In the genomic region with DNA sequence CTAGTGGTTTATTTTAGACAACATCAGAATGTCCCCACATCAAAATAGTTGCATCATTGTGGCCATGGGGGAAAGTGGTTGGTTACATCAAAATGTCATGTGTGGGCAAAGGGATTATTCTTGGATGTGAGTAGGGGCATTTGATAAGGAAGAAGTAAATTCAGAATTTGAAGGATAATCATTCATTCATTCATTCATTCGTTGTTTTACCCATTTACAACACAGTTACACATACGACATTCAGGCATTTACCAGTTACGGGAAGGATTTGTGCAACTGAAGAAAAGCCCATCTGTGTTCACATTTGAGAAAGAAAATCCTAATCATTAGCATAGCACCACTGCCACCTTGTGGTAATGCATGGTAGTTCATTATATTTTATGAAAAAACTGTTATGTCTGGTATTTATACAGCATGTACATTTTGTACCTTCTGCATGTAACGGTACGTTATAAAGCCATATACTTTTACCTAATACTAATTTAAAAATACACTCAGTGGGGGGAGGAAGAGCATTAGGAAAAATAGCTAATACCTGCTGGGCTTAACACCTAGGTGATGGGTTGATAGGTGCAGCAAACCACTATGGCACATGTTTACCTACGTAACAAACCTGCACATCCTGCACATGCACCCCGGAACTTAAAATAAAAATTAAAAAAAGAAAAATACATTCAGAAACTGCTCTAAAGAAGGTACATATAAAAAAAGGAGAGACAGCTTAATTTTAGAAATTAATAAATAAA, we compare ENCODE assay signal across 1 cellular context.
TF ChIP-seq lines count a peak whose summit lies in the region.

No MANE protein-coding gene starts in this region.

TF ChIP-seq in H1, 55 proteins besides CTCF, POLR2A, EP300 and RAD21 (continued from another document):
- TF ChIP-seq, protein P1, sequence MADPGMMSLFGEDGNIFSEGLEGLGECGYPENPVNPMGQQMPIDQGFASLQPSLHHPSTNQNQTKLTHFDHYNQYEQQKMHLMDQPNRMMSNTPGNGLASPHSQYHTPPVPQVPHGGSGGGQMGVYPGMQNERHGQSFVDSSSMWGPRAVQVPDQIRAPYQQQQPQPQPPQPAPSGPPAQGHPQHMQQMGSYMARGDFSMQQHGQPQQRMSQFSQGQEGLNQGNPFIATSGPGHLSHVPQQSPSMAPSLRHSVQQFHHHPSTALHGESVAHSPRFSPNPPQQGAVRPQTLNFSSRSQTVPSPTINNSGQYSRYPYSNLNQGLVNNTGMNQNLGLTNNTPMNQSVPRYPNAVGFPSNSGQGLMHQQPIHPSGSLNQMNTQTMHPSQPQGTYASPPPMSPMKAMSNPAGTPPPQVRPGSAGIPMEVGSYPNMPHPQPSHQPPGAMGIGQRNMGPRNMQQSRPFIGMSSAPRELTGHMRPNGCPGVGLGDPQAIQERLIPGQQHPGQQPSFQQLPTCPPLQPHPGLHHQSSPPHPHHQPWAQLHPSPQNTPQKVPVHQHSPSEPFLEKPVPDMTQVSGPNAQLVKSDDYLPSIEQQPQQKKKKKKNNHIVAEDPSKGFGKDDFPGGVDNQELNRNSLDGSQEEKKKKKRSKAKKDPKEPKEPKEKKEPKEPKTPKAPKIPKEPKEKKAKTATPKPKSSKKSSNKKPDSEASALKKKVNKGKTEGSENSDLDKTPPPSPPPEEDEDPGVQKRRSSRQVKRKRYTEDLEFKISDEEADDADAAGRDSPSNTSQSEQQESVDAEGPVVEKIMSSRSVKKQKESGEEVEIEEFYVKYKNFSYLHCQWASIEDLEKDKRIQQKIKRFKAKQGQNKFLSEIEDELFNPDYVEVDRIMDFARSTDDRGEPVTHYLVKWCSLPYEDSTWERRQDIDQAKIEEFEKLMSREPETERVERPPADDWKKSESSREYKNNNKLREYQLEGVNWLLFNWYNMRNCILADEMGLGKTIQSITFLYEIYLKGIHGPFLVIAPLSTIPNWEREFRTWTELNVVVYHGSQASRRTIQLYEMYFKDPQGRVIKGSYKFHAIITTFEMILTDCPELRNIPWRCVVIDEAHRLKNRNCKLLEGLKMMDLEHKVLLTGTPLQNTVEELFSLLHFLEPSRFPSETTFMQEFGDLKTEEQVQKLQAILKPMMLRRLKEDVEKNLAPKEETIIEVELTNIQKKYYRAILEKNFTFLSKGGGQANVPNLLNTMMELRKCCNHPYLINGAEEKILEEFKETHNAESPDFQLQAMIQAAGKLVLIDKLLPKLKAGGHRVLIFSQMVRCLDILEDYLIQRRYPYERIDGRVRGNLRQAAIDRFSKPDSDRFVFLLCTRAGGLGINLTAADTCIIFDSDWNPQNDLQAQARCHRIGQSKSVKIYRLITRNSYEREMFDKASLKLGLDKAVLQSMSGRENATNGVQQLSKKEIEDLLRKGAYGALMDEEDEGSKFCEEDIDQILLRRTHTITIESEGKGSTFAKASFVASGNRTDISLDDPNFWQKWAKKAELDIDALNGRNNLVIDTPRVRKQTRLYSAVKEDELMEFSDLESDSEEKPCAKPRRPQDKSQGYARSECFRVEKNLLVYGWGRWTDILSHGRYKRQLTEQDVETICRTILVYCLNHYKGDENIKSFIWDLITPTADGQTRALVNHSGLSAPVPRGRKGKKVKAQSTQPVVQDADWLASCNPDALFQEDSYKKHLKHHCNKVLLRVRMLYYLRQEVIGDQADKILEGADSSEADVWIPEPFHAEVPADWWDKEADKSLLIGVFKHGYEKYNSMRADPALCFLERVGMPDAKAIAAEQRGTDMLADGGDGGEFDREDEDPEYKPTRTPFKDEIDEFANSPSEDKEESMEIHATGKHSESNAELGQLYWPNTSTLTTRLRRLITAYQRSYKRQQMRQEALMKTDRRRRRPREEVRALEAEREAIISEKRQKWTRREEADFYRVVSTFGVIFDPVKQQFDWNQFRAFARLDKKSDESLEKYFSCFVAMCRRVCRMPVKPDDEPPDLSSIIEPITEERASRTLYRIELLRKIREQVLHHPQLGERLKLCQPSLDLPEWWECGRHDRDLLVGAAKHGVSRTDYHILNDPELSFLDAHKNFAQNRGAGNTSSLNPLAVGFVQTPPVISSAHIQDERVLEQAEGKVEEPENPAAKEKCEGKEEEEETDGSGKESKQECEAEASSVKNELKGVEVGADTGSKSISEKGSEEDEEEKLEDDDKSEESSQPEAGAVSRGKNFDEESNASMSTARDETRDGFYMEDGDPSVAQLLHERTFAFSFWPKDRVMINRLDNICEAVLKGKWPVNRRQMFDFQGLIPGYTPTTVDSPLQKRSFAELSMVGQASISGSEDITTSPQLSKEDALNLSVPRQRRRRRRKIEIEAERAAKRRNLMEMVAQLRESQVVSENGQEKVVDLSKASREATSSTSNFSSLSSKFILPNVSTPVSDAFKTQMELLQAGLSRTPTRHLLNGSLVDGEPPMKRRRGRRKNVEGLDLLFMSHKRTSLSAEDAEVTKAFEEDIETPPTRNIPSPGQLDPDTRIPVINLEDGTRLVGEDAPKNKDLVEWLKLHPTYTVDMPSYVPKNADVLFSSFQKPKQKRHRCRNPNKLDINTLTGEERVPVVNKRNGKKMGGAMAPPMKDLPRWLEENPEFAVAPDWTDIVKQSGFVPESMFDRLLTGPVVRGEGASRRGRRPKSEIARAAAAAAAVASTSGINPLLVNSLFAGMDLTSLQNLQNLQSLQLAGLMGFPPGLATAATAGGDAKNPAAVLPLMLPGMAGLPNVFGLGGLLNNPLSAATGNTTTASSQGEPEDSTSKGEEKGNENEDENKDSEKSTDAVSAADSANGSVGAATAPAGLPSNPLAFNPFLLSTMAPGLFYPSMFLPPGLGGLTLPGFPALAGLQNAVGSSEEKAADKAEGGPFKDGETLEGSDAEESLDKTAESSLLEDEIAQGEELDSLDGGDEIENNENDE (IDR thresholded peaks at IDR 0.05; ENCODE audit: insufficient replicate concordance, low read length), result no peak
- TF ChIP-seq ZNF274 (IDR thresholded peaks at IDR 0.05; ENCODE audit: borderline replicate concordance, extremely low read depth, low read length), result no peak
- TF ChIP-seq SP2 (IDR thresholded peaks at IDR 0.05; ENCODE audit: low read length), result no peak
- TF ChIP-seq TBP (IDR thresholded peaks at IDR 0.05; ENCODE audit: low read depth, low read length), result no peak
- TF ChIP-seq, protein P2, sequence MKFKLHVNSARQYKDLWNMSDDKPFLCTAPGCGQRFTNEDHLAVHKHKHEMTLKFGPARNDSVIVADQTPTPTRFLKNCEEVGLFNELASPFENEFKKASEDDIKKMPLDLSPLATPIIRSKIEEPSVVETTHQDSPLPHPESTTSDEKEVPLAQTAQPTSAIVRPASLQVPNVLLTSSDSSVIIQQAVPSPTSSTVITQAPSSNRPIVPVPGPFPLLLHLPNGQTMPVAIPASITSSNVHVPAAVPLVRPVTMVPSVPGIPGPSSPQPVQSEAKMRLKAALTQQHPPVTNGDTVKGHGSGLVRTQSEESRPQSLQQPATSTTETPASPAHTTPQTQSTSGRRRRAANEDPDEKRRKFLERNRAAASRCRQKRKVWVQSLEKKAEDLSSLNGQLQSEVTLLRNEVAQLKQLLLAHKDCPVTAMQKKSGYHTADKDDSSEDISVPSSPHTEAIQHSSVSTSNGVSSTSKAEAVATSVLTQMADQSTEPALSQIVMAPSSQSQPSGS (IDR thresholded peaks at IDR 0.05; ENCODE audit: low read length), result no peak
- TF ChIP-seq GABPA (IDR thresholded peaks at IDR 0.05; ENCODE audit: borderline replicate concordance, insufficient read depth, low read length), result no peak
- no peak for TF ChIP-seq CEBPB (IDR thresholded peaks at IDR 0.05; ENCODE audit: low read depth, low read length)
- TF ChIP-seq TAF1 (IDR thresholded peaks at IDR 0.05; ENCODE audit: low read depth, low read length), result no peak
- no peak for TF ChIP-seq PHF8 (conservative IDR thresholded peaks at IDR 0.05; ENCODE audit: low read depth, low read length)
- no peak for TF ChIP-seq CHD1 (IDR thresholded peaks at IDR 0.05; ENCODE audit: low read depth, low read length)
- no peak for TF ChIP-seq BCL11A (IDR thresholded peaks at IDR 0.05; ENCODE audit: low read depth in 2 of 2, low read length in 2 of 2)
- TF ChIP-seq, protein P3, sequence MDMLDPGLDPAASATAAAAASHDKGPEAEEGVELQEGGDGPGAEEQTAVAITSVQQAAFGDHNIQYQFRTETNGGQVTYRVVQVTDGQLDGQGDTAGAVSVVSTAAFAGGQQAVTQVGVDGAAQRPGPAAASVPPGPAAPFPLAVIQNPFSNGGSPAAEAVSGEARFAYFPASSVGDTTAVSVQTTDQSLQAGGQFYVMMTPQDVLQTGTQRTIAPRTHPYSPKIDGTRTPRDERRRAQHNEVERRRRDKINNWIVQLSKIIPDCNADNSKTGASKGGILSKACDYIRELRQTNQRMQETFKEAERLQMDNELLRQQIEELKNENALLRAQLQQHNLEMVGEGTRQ (IDR thresholded peaks at IDR 0.05; ENCODE audit: low read length), result no peak
- TF ChIP-seq, protein P4, sequence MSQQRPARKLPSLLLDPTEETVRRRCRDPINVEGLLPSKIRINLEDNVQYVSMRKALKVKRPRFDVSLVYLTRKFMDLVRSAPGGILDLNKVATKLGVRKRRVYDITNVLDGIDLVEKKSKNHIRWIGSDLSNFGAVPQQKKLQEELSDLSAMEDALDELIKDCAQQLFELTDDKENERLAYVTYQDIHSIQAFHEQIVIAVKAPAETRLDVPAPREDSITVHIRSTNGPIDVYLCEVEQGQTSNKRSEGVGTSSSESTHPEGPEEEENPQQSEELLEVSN (IDR thresholded peaks at IDR 0.05), result no peak
- TF ChIP-seq POLR2AphosphoS5 (IDR thresholded peaks at IDR 0.05; ENCODE audit: low read depth, low read length), result no peak
- TF ChIP-seq, protein P5, sequence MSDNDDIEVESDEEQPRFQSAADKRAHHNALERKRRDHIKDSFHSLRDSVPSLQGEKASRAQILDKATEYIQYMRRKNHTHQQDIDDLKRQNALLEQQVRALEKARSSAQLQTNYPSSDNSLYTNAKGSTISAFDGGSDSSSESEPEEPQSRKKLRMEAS (IDR thresholded peaks at IDR 0.05), result no peak
